1 cellular context compared by ENCODE assay signal in the genomic region with DNA sequence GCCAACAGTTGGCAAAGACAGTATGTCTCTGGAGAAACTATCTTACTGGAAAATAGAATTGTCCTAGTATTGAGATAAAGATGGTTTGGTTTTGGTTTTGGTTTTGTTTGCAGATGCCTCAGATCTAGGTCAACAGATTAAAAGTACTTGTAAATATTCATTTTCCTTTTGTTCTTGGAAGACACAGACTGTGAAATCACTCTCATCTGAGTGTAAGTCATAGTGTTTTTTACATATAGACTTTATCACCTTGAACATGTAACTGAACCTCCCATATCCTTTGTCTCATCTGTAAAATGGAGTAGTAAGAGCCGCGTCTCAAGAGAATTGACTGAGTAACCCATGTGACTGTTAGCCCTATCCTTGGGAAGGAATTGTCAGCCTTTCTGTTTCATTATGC.
TF ChIP-seq lines count a peak whose summit lies in the region.

No MANE protein-coding gene starts in this region.

TF ChIP-seq in K562, 482 proteins besides CTCF, POLR2A, EP300 and RAD21:
- no peak for TF ChIP-seq GTF2F1 (IDR thresholded peaks at IDR 0.05; ENCODE audit: low read depth, low read length)
- no peak for TF ChIP-seq DEAF1 (CRISPR knock-in tag; IDR thresholded peaks at IDR 0.05)
- no peak for TF ChIP-seq PTTG1 (tag; IDR thresholded peaks at IDR 0.05; ENCODE audit: low read depth)
- no peak for TF ChIP-seq ZFP36 (IDR thresholded peaks at IDR 0.05; ENCODE audit: low read depth, low read length, partially characterized antibody)
- no peak for TF ChIP-seq HES1 (IDR thresholded peaks at IDR 0.05; ENCODE audit: low read depth)
- no peak for TF ChIP-seq ZNF23 (CRISPR knock-in tag; IDR thresholded peaks at IDR 0.05)
- TF ChIP-seq STAT6 (CRISPR knock-in tag; IDR thresholded peaks at IDR 0.05): no peak
- no peak for TF ChIP-seq NR2F6 (CRISPR knock-in tag; IDR thresholded peaks at IDR 0.05)
- no peak for TF ChIP-seq CEBPG (CRISPR knock-in tag; IDR thresholded peaks at IDR 0.05)
- TF ChIP-seq CEBPG (tag; conservative IDR thresholded peaks at IDR 0.05 in 1 of 2, IDR thresholded peaks at IDR 0.05 in 1 of 2): no peak
- no peak for TF ChIP-seq MAFF (IDR thresholded peaks at IDR 0.05; ENCODE audit: low read length)
- TF ChIP-seq PRPF4 (IDR thresholded peaks at IDR 0.05; ENCODE audit: insufficient read depth, low read depth, low read length, poor library complexity, severe bottlenecking): no peak
- TF ChIP-seq, protein P1, sequence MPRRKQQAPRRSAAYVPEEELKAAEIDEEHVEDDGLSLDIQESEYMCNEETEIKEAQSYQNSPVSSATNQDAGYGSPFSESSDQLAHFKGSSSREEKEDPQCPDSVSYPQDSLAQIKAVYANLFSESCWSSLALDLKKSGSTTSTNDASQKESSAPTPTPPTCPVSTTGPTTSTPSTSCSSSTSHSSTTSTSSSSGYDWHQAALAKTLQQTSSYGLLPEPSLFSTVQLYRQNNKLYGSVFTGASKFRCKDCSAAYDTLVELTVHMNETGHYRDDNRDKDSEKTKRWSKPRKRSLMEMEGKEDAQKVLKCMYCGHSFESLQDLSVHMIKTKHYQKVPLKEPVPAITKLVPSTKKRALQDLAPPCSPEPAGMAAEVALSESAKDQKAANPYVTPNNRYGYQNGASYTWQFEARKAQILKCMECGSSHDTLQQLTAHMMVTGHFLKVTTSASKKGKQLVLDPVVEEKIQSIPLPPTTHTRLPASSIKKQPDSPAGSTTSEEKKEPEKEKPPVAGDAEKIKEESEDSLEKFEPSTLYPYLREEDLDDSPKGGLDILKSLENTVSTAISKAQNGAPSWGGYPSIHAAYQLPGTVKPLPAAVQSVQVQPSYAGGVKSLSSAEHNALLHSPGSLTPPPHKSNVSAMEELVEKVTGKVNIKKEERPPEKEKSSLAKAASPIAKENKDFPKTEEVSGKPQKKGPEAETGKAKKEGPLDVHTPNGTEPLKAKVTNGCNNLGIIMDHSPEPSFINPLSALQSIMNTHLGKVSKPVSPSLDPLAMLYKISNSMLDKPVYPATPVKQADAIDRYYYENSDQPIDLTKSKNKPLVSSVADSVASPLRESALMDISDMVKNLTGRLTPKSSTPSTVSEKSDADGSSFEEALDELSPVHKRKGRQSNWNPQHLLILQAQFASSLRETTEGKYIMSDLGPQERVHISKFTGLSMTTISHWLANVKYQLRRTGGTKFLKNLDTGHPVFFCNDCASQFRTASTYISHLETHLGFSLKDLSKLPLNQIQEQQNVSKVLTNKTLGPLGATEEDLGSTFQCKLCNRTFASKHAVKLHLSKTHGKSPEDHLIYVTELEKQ (CRISPR knock-in tag; IDR thresholded peaks at IDR 0.05): no peak
- TF ChIP-seq ZNF384 (IDR thresholded peaks at IDR 0.05; ENCODE audit: low read depth, low read length): no peak
- no peak for TF ChIP-seq HNRNPH1 (optimal IDR thresholded peaks at IDR 0.05; ENCODE audit: low read depth, low read length)
- no peak for TF ChIP-seq ZKSCAN8 (CRISPR knock-in tag; IDR thresholded peaks at IDR 0.05)
- TF ChIP-seq HIVEP1 (CRISPR knock-in tag; IDR thresholded peaks at IDR 0.05): no peak
- no peak for TF ChIP-seq PRMT5 (CRISPR knock-in tag; IDR thresholded peaks at IDR 0.05)
- no peak for TF ChIP-seq ARNT (IDR thresholded peaks at IDR 0.05)
- TF ChIP-seq NUFIP1 (IDR thresholded peaks at IDR 0.05; ENCODE audit: partially characterized antibody): no peak
- TF ChIP-seq SMAD3 (CRISPR knock-in tag; conservative IDR thresholded peaks at IDR 0.05): no peak
